Comparison of ENCODE assay signal across 21 cellular contexts in genomic region chr17:32584792-32585191, GRCh38.
"Had no signal": no experiment of that assay in that cellular context is flagged by ENCODE, and none has a peak within 500 bp of the region (broad histone marks: within the 10 kb centered on the region; RNA-seq: fewer than 3 reads in every experiment).

No MANE protein-coding gene starts in this region.

- H3K27me3 ChIP-seq: ascending aorta, cardiac muscle cell, colonic mucosa, hepatocyte, ovary, right lobe of liver, tibial nerve had no signal

- H3K36me3 ChIP-seq: cardiac muscle cell, colonic mucosa, ovary, right lobe of liver, tibial nerve had no signal

- H3K4me3 ChIP-seq: ascending aorta, cardiac muscle cell, colonic mucosa, hepatocyte, ovary, right lobe of liver, tibial nerve had no signal

- H3K4me1 ChIP-seq: ascending aorta, colonic mucosa, right lobe of liver, tibial nerve had no signal

- DNase-seq: activated CD4-positive, alpha-beta T cell treated with anti-CD3 and anti-CD28 coated beads for 36 hours; activated CD4-positive, alpha-beta T cell treated with anti-CD3 and anti-CD28 coated beads, Interleukin-2, amount 50 U/mL, for 4 hours; activated CD4-positive, CD25-positive, alpha-beta regulatory T cell; activated effector memory CD4-positive, alpha-beta T cell treated with Interleukin-2 at 50 U/mL for 16 hours; activated naive CD4-positive, alpha-beta T cell treated with anti-CD3 and anti-CD28 coated beads for 36 hours; activated naive CD8-positive, alpha-beta T cell treated with anti-CD3 and anti-CD28 coated beads for 36 hours; activated T-cell treated with anti-CD3 and anti-CD28 coated beads for 4 hours; activated T-cell treated with anti-CD3 and anti-CD28 coated beads, Interleukin-2, amount 50 U/mL, for 72 hours; cerebellar nuclear complex; colonic mucosa; effector CD8-positive, alpha-beta T cell; glutamatergic neuron; naive thymus-derived CD4-positive, alpha-beta T cell; ovary; right lobe of liver; stimulated activated CD4-positive, alpha-beta T cell treated with anti-CD3 and anti-CD28 coated beads, Interleukin-2, amount 100 ng/mL, for 48 hours; stimulated activated naive CD4-positive, alpha-beta T cell treated with Interleukin-2 at 50 U/mL for 16 hours had no signal

- H3K9me3 ChIP-seq: colonic mucosa, ovary, right lobe of liver had no signal
